16 cellular contexts compared by ENCODE assay signal in the genomic region with DNA sequence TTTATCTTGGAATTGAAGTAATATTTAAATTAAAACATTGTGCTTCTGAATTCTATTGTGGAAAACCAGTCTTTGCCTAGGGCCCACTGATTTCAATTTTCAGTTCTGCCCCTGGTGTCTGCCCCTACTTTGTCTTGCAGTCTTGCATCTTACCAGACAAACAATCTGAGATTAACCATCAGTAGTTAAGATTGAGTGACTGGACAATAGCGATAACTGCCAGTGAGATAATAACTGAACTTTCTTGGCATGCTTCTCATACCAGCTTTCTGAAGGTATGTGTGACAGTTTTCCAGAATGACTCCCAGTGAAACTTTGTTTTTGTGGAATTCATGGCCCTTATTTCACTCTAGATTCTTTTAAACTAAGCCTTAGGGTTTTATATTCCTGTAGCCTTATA. TPM values are rescaled to one million over a fixed set of nuclear protein-coding genes. Genes with fewer than 3 reads are reported as not detected.
A peak's percentile ranks its signal among the peaks of the same experiment; 100 is the strongest.
DNase-seq lines count a peak whose midpoint lies in the region; ATAC-seq and TF ChIP-seq lines count a peak whose summit lies in the region.
"Had no signal": no experiment of that assay in that cellular context is flagged by ENCODE, and none has a peak within 500 bp of the region (broad histone marks: within the 10 kb centered on the region; RNA-seq: fewer than 3 reads in every experiment).

No MANE protein-coding gene starts in this region.

- H3K9ac ChIP-seq in GM23248 (no peak overlapping the region), colonic mucosa (ENCODE audit: low read depth in 2 of 2, low read length in 2 of 2) (no peak overlapping the region)

- in situ Hi-C loops in ACHN (cut with HindIII; ENCODE audit: low pct_ligation_motif_present, low pct_unique_long_range_greater_than_20kb, low sequenced_read_pairs): no loop called here
- in situ Hi-C loops in GM23248 (cut with MboI): no loop called here

- no peak overlapping the region for H3K4me2 ChIP-seq in GM23248 (ENCODE audit: unreplicated experiment)

- H3K4me3 ChIP-seq in GM23248 (no peak overlapping the region), upper lobe of right lung (no peak overlapping the region), colonic mucosa (no peak overlapping the region)

- H3K9me3 ChIP-seq in GM23248 (ENCODE audit: low read depth): no peaks in the 10 kb centered on the region
- no peaks in the 10 kb centered on the region for H3K9me3 ChIP-seq in upper lobe of right lung
- no peaks in the 10 kb centered on the region for H3K9me3 ChIP-seq in colonic mucosa

- TF ChIP-seq CTCF in GM10248 (IDR thresholded peaks at IDR 0.05; ENCODE audit: control extremely low read depth, extremely low read depth, low read depth, missing control alignments) (no peak), upper lobe of right lung (IDR thresholded peaks at IDR 0.05) (no peak), colonic mucosa (IDR thresholded peaks at IDR 0.05) (no peak)

- no peaks in the 10 kb centered on the region for H4K20me1 ChIP-seq in GM23248 (ENCODE audit: insufficient read depth)

- DNase-seq in ACHN: peak; percentile 2
- peak; percentile 17 for DNase-seq in GM23248
- peak; percentile 24 for DNase-seq in amniotic epithelial cell (ENCODE audit: low read depth)
- peak; percentile 18 for DNase-seq in kidney tubule cell (ENCODE audit: low spot score)
- DNase-seq in NCI-H2227 treated with DMSO at 0.1 percent for 48 hours (lab: John Stamatoyannopoulos, UW): no peak
- no peak for DNase-seq in GM10248 (ENCODE audit: extremely low spot score)
- DNase-seq in upper lobe of right lung: no peak
- no peak for DNase-seq in colonic mucosa
- DNase-seq: COR-L47, DMS53, H7, NCI-H146, NCI-H345, NCI-H526 treated with DMSO at 0.1 percent for 48 hours, RPMI8226 had no signal

- no peak overlapping the region for H2AFZ ChIP-seq in GM23248

- H3K79me2 ChIP-seq in GM23248 (ENCODE audit: insufficient read depth): peaks cover 49% of the 10 kb centered on the region

- H3K4me1 ChIP-seq in GM23248 (ENCODE audit: insufficient read depth) (peaks cover 14% of the 10 kb centered on the region), upper lobe of right lung (no peaks in the 10 kb centered on the region), colonic mucosa (no peaks in the 10 kb centered on the region)

- POLR2A ChIA-PET in GM10248 (lab: Yijun Ruan, JAX): no interaction called here

- CTCF ChIA-PET in GM10248 (lab: Yijun Ruan, JAX): no interaction called here

- ATAC-seq in upper lobe of right lung: no peak

- intact Hi-C loops in upper lobe of right lung (cut with DNase I): no loop called here
- intact Hi-C loops in colonic mucosa (cut with DNase I): no loop called here

- H3K27ac ChIP-seq in GM23248: no peak overlapping the region
- no peak overlapping the region for H3K27ac ChIP-seq in upper lobe of right lung
- no peak overlapping the region for H3K27ac ChIP-seq in colonic mucosa
- H3K27ac ChIP-seq: C4-2B had no signal

- no peaks in the 10 kb centered on the region for H3K27me3 ChIP-seq in GM23248 (replicated peaks; ENCODE audit: insufficient read depth)
- no peaks in the 10 kb centered on the region for H3K27me3 ChIP-seq in upper lobe of right lung
- no peaks in the 10 kb centered on the region for H3K27me3 ChIP-seq in colonic mucosa

- no peaks in the 10 kb centered on the region for H3F3A ChIP-seq in GM23248 (ENCODE audit: insufficient read depth)

- H3K36me3 ChIP-seq in GM23248 (ENCODE audit: low read depth): no peaks in the 10 kb centered on the region
- H3K36me3 ChIP-seq in upper lobe of right lung: no peaks in the 10 kb centered on the region
- H3K36me3 ChIP-seq in colonic mucosa: no peaks in the 10 kb centered on the region

- 66 to 72% methylated on average over 1 of the region's 1 CpG for WGBS in GM23248 (ENCODE audit: low coverage in 1 of 2, low lambda C conversion rate in 2 of 2, missing lambda C conversion rate in 2 of 2), 2 experiments

- H3K9me2 ChIP-seq in GM23248 (ENCODE audit: insufficient read depth): no peaks in the 10 kb centered on the region

RNA-seq across cellular contexts. Expression of a gene that starts 53.5 kb away (rescaled TPM):
- total RNA-seq in GM23248 (2014; rRNA removed; shearing (Covaris generic)): 10.8 and 15.8 TPM in 2 replicates
- 4.9 and 5.7 TPM in 2 replicates for polyA plus RNA-seq in GM23248 (2016; fragmentation: Nextera tagmentation; extraction: Ambion mirVana)
- 1.3 TPM for total RNA-seq in upper lobe of right lung
- under 1 TPM; 0.22 to 0.56 TPM for total RNA-seq in colonic mucosa

Comparison
In these comparisons a context has a peak if more than half of its experiments do, and no peak if none do; other contexts are left out.
1. DNase-seq: peak in ACHN (single experiment), GM23248 (single experiment), amniotic epithelial cell (single experiment) and kidney tubule cell (single experiment); none in NCI-H2227 treated with DMSO at 0.1 percent for 48 hours (single experiment), GM10248 (single experiment), upper lobe of right lung (single experiment) and colonic mucosa (single experiment).